Comparison of ENCODE assay signal across 33 cellular contexts in genomic region chr12:106625976-106626375, GRCh38. TPM values are rescaled to one million over a fixed set of nuclear protein-coding genes. Genes with fewer than 3 reads are reported as not detected.
"Had no signal": no experiment of that assay in that cellular context is flagged by ENCODE, and none has a peak within 500 bp of the region (broad histone marks: within the 10 kb centered on the region; RNA-seq: fewer than 3 reads in every experiment).

No MANE protein-coding gene starts in this region.

- H3K4me1 Mint-ChIP-seq: activated B cell treated with CpG ODN at 0.5 μM for 24 hours; activated T-helper 17 cell treated with anti-CD3 and anti-CD28 coated beads, Interleukin-2, amount 50 U/mL, for 72 hours; endodermal cell; T-helper 17 cell had no signal

- H3K4me1 ChIP-seq: colonic mucosa, esophagus muscularis mucosa, gastroesophageal sphincter had no signal

- DNase-seq: activated B cell treated with CpG ODN at 0.5 μM for 24 hours; activated CD4-positive, alpha-beta T cell treated with anti-CD3 and anti-CD28 coated beads for 48 hours; activated CD4-positive, alpha-beta T cell treated with anti-CD3 and anti-CD28 coated beads, Interleukin-2, amount 50 U/mL, for 1 hour; activated CD4-positive, alpha-beta T cell treated with anti-CD3 and anti-CD28 coated beads, Interleukin-2, amount 50 U/mL, for 48 hours; activated CD8-positive, alpha-beta memory T cell treated with anti-CD3 and anti-CD28 coated beads for 24 hours; activated CD8-positive, alpha-beta T cell treated with anti-CD3 and anti-CD28 coated beads for 36 hours; activated effector memory CD4-positive, alpha-beta T cell treated with Interleukin-2 at 50 U/mL for 16 hours; activated gamma-delta T cell treated with Interleukin-2 at 50 U/mL for 16 hours; activated naive CD4-positive, alpha-beta T cell treated with anti-CD3 and anti-CD28 coated beads, Interleukin-2, amount 50 U/mL, for 16 hours; activated naive CD4-positive, alpha-beta T cell treated with Interleukin-2 at 50 U/mL for 16 hours; activated T-cell treated with anti-CD3 and anti-CD28 coated beads, Interleukin-2, amount 50 U/mL, for 4 hours; amniotic stem cell; anterior cingulate cortex; brain microvascular endothelial cell; central memory CD4-positive, alpha-beta T cell; cerebellar nuclear complex; colonic mucosa; effector CD8-positive, alpha-beta T cell; endodermal cell; erythroblast; foreskin keratinocyte; T-helper 1 cell; T-helper 17 cell; T1000; WERI-Rb-1 had no signal

- H3K9me3 Mint-ChIP-seq: activated T-helper 17 cell treated with anti-CD3 and anti-CD28 coated beads, Interleukin-2, amount 50 U/mL, for 72 hours; T-helper 2 cell treated with Interferon-gamma antibody and Interleukin-4, amounts not matched to agents 5 μg/mL and 100 μg/mL, for 36 hours had no signal

- H3K27me3 ChIP-seq: brain microvascular endothelial cell, colonic mucosa, esophagus muscularis mucosa had no signal

- H3K36me3 ChIP-seq: brain microvascular endothelial cell, colonic mucosa, esophagus muscularis mucosa, gastroesophageal sphincter, WERI-Rb-1 had no signal

- H3K4me3 ChIP-seq: colonic mucosa, esophagus muscularis mucosa, gastroesophageal sphincter had no signal

- FAIRE-seq: astrocyte had no signal

- H3K4me3 Mint-ChIP-seq: activated B cell treated with CpG ODN at 0.5 μM for 24 hours; activated CD8-positive, alpha-beta T cell treated with anti-CD3 and anti-CD28 coated beads for 36 hours; activated naive CD8-positive, alpha-beta T cell; activated T-cell treated with anti-CD3 and anti-CD28 coated beads, Interleukin-2, amount 50 U/mL, for 4 hours; activated T-helper 17 cell treated with anti-CD3 and anti-CD28 coated beads, Interleukin-2, amount 50 U/mL, for 72 hours; endodermal cell; T-helper 17 cell; T-helper 2 cell treated with Interferon-gamma antibody and Interleukin-4, amounts not matched to agents 5 μg/mL and 100 μg/mL, for 36 hours had no signal

- H3K27ac ChIP-seq: brain microvascular endothelial cell, colonic mucosa, esophagus muscularis mucosa, foreskin keratinocyte, gastroesophageal sphincter, WERI-Rb-1 had no signal

- H3K27me3 Mint-ChIP-seq: activated B cell treated with CpG ODN at 0.5 μM for 24 hours; activated CD8-positive, alpha-beta T cell treated with anti-CD3 and anti-CD28 coated beads for 36 hours had no signal

- H3K27ac Mint-ChIP-seq: activated B cell treated with CpG ODN at 0.5 μM for 24 hours; activated CD8-positive, alpha-beta T cell treated with anti-CD3 and anti-CD28 coated beads for 36 hours; activated naive CD8-positive, alpha-beta T cell; activated T-helper 17 cell treated with anti-CD3 and anti-CD28 coated beads, Interleukin-2, amount 50 U/mL, for 72 hours; endodermal cell; T-helper 17 cell; T-helper 2 cell treated with Interferon-gamma antibody and Interleukin-4, amounts not matched to agents 5 μg/mL and 100 μg/mL, for 36 hours had no signal

- H3K9me3 ChIP-seq: colonic mucosa had no signal

RNA-seq across cellular contexts. Expression of gene RFX4, which starts 43.2 kb away (rescaled TPM):
- total RNA-seq: activated B cell treated with CpG ODN at 0.5 μM for 24 hours; activated CD8-positive, alpha-beta T cell treated with anti-CD3 and anti-CD28 coated beads for 36 hours; activated T-cell treated with anti-CD3 and anti-CD28 coated beads, Interleukin-2, amount 50 U/mL, for 4 hours; activated T-helper 17 cell treated with anti-CD3 and anti-CD28 coated beads, Interleukin-2, amount 50 U/mL, for 72 hours; colonic mucosa; dermis microvascular lymphatic vessel endothelial cell; esophagus muscularis mucosa; foreskin keratinocyte; gastroesophageal sphincter; glomerular endothelial cell; T-helper 17 cell had no signal
- polyA plus RNA-seq: foreskin keratinocyte had no signal
